ENCODE assay signal across 23 cellular contexts in the genomic region with DNA sequence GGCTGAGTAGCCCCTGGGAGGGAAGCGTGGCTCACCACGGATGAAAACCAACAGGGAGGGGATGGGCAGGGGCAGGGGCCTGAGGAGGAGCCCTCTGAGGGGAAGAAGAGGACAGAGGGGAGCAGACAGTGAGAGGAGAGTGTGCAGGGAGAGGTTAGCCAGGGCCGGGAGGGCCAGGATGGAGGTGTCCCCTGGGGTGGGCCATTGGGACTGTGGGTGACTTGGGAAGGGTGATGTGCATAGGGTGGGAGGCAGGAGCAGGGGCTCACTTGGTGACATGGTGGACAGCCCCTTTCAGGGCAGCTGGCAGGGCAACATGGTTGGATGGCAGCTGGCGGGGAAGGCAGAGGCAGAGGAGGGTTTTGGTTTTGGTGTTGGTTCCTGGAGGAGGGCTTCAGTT. TPM values are rescaled to one million over a fixed set of nuclear protein-coding genes. Genes with fewer than 3 reads are reported as not detected.
DNase-seq lines count a peak whose midpoint lies in the region; ATAC-seq and TF ChIP-seq lines count a peak whose summit lies in the region.
"Had no signal": no experiment of that assay in that cellular context is flagged by ENCODE, and none has a peak within 500 bp of the region (broad histone marks: within the 10 kb centered on the region; RNA-seq: fewer than 3 reads in every experiment).

No MANE protein-coding gene starts in this region.

- no peak overlapping the region for H4K91ac ChIP-seq in mesenchymal stem cell (ENCODE audit: low read length)

- H3K14ac ChIP-seq in mesenchymal stem cell (ENCODE audit: low read length in 2 of 2): no peak overlapping the region

- H3K27me3 ChIP-seq in mesenchymal stem cell (ENCODE audit: control insufficient read depth in 1 of 2, insufficient read depth in 1 of 2, low read length in 2 of 2) (peaks cover 7 to 14% of the 10 kb centered on the region in 2 experiments), Peyer's patch (no peaks in the 10 kb centered on the region)
- H3K27me3 ChIP-seq: SJCRH30 had no signal

- TF ChIP-seq POLR2A in Peyer's patch (IDR thresholded peaks at IDR 0.05): no peak

- no peak overlapping the region for H2BK12ac ChIP-seq in mesenchymal stem cell (ENCODE audit: low read length in 2 of 2)

- no peak for DNase-seq in T-helper 2 cell treated with Interferon-gamma antibody and Interleukin-4, amounts not matched to agents 5 μg/mL and 100 μg/mL, for 36 hours (ENCODE audit: low spot score)
- no peak for DNase-seq in T-helper 2 cell
- no peak for DNase-seq in stimulated activated naive CD8-positive, alpha-beta T cell treated with anti-CD3 and anti-CD28 coated beads, Interleukin-15, amount 100 ng/mL, for 72 hours
- no peak for DNase-seq in stimulated activated naive CD8-positive, alpha-beta T cell treated with anti-CD3 and anti-CD28 coated beads, Interleukin-15, Interleukin-2, amounts not matched to agents 100 U/mL and 50 U/mL, for 24 hours
- DNase-seq in mesenchymal stem cell: no peak
- DNase-seq in NCI-H187 treated with DMSO at 0.1 percent for 48 hours (lab: John Stamatoyannopoulos, UW): no peak
- DNase-seq in DMS114 treated with DMSO at 0.1 percent for 48 hours (lab: John Stamatoyannopoulos, UW; ENCODE audit: unreplicated experiment): no peak
- DNase-seq in Peyer's patch: no peak
- DNase-seq: ACHN, DMS79, GOT3, Karpas-422, MV-4-11, NCI-H1105 treated with DMSO at 0.1 percent for 48 hours, NCI-H1694, NCI-H2081 treated with DMSO at 0.1 percent for 48 hours, NCI-H2171 treated with DMSO at 0.1 percent for 48 hours, NCI-H446, NCI-H526, SJCRH30 had no signal

- H3K9me3 ChIP-seq in mesenchymal stem cell (ENCODE audit: control insufficient read depth, low read length) (no peaks in the 10 kb centered on the region), Peyer's patch (no peaks in the 10 kb centered on the region)
- H3K9me3 ChIP-seq: SJCRH30 had no signal

- no peak overlapping the region for H3K4me2 ChIP-seq in mesenchymal stem cell (ENCODE audit: low read length, poor library complexity, severe bottlenecking)

- no peak overlapping the region for H3K23ac ChIP-seq in mesenchymal stem cell (ENCODE audit: low read length in 2 of 2)

- peaks cover 8% of the 10 kb centered on the region for H3K27me3 Mint-ChIP-seq in T-helper 2 cell treated with Interferon-gamma antibody and Interleukin-4, amounts not matched to agents 5 μg/mL and 100 μg/mL, for 36 hours (ENCODE audit: low read depth)
- no peaks in the 10 kb centered on the region for H3K27me3 Mint-ChIP-seq in stimulated activated naive CD8-positive, alpha-beta T cell treated with anti-CD3 and anti-CD28 coated beads, Interleukin-15, amount 100 ng/mL, for 72 hours

- H2BK120ac ChIP-seq in mesenchymal stem cell (ENCODE audit: low read depth, low read length): no peak overlapping the region

- peaks cover 39% of the 10 kb centered on the region for H3K4me1 Mint-ChIP-seq in T-helper 2 cell treated with Interferon-gamma antibody and Interleukin-4, amounts not matched to agents 5 μg/mL and 100 μg/mL, for 36 hours (ENCODE audit: low read depth)
- H3K4me1 Mint-ChIP-seq in stimulated activated naive CD8-positive, alpha-beta T cell treated with anti-CD3 and anti-CD28 coated beads, Interleukin-15, amount 100 ng/mL, for 72 hours: peaks cover 15% of the 10 kb centered on the region

- no peak overlapping the region for H3K9ac ChIP-seq in mesenchymal stem cell (ENCODE audit: low read length)

- ATAC-seq in stimulated activated naive CD8-positive, alpha-beta T cell treated with anti-CD3 and anti-CD28 coated beads, Interleukin-15, amount 100 ng/mL, for 72 hours: peak; percentile 10
- no peak for ATAC-seq in stimulated activated naive CD8-positive, alpha-beta T cell treated with anti-CD3 and anti-CD28 coated beads, Interleukin-15, Interleukin-2, amounts not matched to agents 100 U/mL and 50 U/mL, for 24 hours

- H3K4ac ChIP-seq in mesenchymal stem cell (ENCODE audit: low read depth in 1 of 2, low read length in 2 of 2): no peak overlapping the region

- H3K36me3 ChIP-seq in mesenchymal stem cell (ENCODE audit: control insufficient read depth in 1 of 2, insufficient read depth in 2 of 2, low read depth in 1 of 2, low read length in 2 of 2): no peaks in the 10 kb centered on the region
- no peaks in the 10 kb centered on the region for H3K36me3 ChIP-seq in Peyer's patch
- H3K36me3 ChIP-seq: SJCRH30 had no signal

- no peaks in the 10 kb centered on the region for H3K79me1 ChIP-seq in mesenchymal stem cell (replicated peaks; ENCODE audit: low read length, poor library complexity, severe bottlenecking)

- H4K8ac ChIP-seq in mesenchymal stem cell (ENCODE audit: low read length): no peak overlapping the region

- H3K27ac ChIP-seq in mesenchymal stem cell (ENCODE audit: low read length, poor library complexity, severe bottlenecking) (no peak overlapping the region), Peyer's patch (no peak overlapping the region)
- H3K27ac ChIP-seq: 22Rv1, SJCRH30 had no signal

- H3K9me3 Mint-ChIP-seq in T-helper 2 cell treated with Interferon-gamma antibody and Interleukin-4, amounts not matched to agents 5 μg/mL and 100 μg/mL, for 36 hours: no peaks in the 10 kb centered on the region
- no peaks in the 10 kb centered on the region for H3K9me3 Mint-ChIP-seq in stimulated activated naive CD8-positive, alpha-beta T cell treated with anti-CD3 and anti-CD28 coated beads, Interleukin-15, amount 100 ng/mL, for 72 hours
- H3K9me3 Mint-ChIP-seq: CD14-positive monocyte had no signal

- 68% methylated on average over 4 of the region's 4 CpGs for WGBS in mesenchymal stem cell

- H2BK5ac ChIP-seq in mesenchymal stem cell (ENCODE audit: low read depth, low read length, poor library complexity, severe bottlenecking): no peak overlapping the region

- H2AFZ ChIP-seq in mesenchymal stem cell (ENCODE audit: low read depth, low read length): no peak overlapping the region

- H3K4me1 ChIP-seq in mesenchymal stem cell (ENCODE audit: control insufficient read depth, insufficient read depth, low read depth, low read length) (peaks cover 9% of the 10 kb centered on the region), Peyer's patch (peaks cover 0 to 3% (median 0%) of the 10 kb centered on the region in 4 donors)
- H3K4me1 ChIP-seq: SJCRH30 had no signal

- no peak for TF ChIP-seq CTCF in Peyer's patch (IDR thresholded peaks at IDR 0.05)

- H3K36me3 Mint-ChIP-seq in T-helper 2 cell treated with Interferon-gamma antibody and Interleukin-4, amounts not matched to agents 5 μg/mL and 100 μg/mL, for 36 hours (ENCODE audit: low read depth): no peaks in the 10 kb centered on the region
- H3K36me3 Mint-ChIP-seq: CD14-positive monocyte had no signal

- peak overlapping the region; percentile 3 for H2BK15ac ChIP-seq in mesenchymal stem cell (ENCODE audit: low read depth, poor library complexity, severe bottlenecking)

- H3K4me3 ChIP-seq in mesenchymal stem cell (ENCODE audit: insufficient read depth in 1 of 2, low read depth in 1 of 2, low read length in 2 of 2): no peak overlapping the region
- H3K4me3 ChIP-seq in Peyer's patch: no peak overlapping the region
- H3K4me3 ChIP-seq: SJCRH30 had no signal

- H2AK5ac ChIP-seq in mesenchymal stem cell (ENCODE audit: low read length, severe bottlenecking): no peak overlapping the region

- peak overlapping the region; percentile 46 for H3K27ac Mint-ChIP-seq in T-helper 2 cell treated with Interferon-gamma antibody and Interleukin-4, amounts not matched to agents 5 μg/mL and 100 μg/mL, for 36 hours
- no peak overlapping the region for H3K27ac Mint-ChIP-seq in stimulated activated naive CD8-positive, alpha-beta T cell treated with anti-CD3 and anti-CD28 coated beads, Interleukin-15, amount 100 ng/mL, for 72 hours

- H3K18ac ChIP-seq in mesenchymal stem cell (ENCODE audit: low read depth in 1 of 2, low read length in 2 of 2): no peak overlapping the region

- H3K4me3 Mint-ChIP-seq in T-helper 2 cell treated with Interferon-gamma antibody and Interleukin-4, amounts not matched to agents 5 μg/mL and 100 μg/mL, for 36 hours: peak overlapping the region; percentile 20
- no peak overlapping the region for H3K4me3 Mint-ChIP-seq in stimulated activated naive CD8-positive, alpha-beta T cell treated with anti-CD3 and anti-CD28 coated beads, Interleukin-15, amount 100 ng/mL, for 72 hours
- H3K4me3 Mint-ChIP-seq: CD14-positive monocyte had no signal

RNA-seq across cellular contexts. Expression of gene GDPD5, which starts 5.6 kb away (rescaled TPM):
- 1.8 TPM for polyA plus RNA-seq in mesenchymal stem cell (2013, experiment 1 of 2)
- polyA plus RNA-seq in mesenchymal stem cell (2013, experiment 2 of 2): 1.4 TPM
- 10 to 100 TPM in 3 of 4 donors, 1 to 10 TPM in 1; 2.5 to 48.9 (median 22.2) TPM for total RNA-seq in Peyer's patch

RNA-seq across cellular contexts. Expression of gene SERPINH1, which starts 30.7 kb away (rescaled TPM):
- polyA plus RNA-seq in mesenchymal stem cell (2013, experiment 1 of 2): 896 TPM
- 870 TPM for polyA plus RNA-seq in mesenchymal stem cell (2013, experiment 2 of 2)
- total RNA-seq in Peyer's patch: 10 to 100 TPM; 35.4 to 50.9 (median 43.4) TPM
- total RNA-seq: OCI-LY7 had no signal
